Comparison of ENCODE assay signal across 1 cellular context in the genomic region with DNA sequence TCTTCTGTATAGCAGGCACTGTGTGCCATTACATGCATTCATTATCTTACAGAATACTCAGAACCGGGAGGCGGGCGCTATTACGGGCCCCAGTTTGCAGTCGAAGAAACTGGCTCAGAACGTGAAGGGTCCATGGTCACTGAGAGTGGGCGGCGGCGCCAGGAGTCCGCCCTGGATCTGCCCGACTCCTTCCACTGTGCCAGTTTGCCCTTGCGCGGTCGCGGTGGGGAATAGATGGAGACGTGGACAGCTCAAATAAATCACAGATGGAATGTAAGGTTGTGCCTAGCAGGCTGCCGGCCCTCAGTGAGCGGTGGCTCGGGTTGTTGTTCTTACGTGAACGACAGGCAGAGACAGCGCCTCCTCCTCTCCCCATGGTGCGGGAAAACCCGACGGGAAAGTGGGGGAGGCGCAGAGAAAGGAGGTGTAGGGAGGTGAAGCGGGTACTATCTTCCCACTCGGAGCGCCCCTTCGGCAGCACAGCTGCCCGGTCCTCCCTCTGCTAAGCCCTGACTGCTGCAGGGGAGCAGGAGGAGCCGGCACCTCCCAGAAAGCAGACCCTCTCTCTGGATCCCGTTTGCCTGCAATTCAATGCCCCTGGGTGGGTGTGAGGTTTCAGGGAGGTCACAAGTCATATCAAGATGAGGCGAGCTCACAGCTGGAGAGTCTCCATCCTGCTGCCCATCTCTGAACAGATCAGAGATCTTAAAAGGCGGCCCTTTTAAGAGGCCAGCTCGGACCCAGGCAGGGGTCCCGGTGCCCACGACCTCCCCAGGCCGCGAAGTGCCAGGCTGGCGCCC.
TF ChIP-seq lines count a peak whose summit lies in the region.

No MANE protein-coding gene starts in this region.

TF ChIP-seq in K562, 482 proteins besides CTCF, POLR2A, EP300 and RAD21:
- TF ChIP-seq, protein P1, sequence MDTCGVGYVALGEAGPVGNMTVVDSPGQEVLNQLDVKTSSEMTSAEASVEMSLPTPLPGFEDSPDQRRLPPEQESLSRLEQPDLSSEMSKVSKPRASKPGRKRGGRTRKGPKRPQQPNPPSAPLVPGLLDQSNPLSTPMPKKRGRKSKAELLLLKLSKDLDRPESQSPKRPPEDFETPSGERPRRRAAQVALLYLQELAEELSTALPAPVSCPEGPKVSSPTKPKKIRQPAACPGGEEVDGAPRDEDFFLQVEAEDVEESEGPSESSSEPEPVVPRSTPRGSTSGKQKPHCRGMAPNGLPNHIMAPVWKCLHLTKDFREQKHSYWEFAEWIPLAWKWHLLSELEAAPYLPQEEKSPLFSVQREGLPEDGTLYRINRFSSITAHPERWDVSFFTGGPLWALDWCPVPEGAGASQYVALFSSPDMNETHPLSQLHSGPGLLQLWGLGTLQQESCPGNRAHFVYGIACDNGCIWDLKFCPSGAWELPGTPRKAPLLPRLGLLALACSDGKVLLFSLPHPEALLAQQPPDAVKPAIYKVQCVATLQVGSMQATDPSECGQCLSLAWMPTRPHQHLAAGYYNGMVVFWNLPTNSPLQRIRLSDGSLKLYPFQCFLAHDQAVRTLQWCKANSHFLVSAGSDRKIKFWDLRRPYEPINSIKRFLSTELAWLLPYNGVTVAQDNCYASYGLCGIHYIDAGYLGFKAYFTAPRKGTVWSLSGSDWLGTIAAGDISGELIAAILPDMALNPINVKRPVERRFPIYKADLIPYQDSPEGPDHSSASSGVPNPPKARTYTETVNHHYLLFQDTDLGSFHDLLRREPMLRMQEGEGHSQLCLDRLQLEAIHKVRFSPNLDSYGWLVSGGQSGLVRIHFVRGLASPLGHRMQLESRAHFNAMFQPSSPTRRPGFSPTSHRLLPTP (IDR thresholded peaks at IDR 0.05; ENCODE audit: borderline replicate concordance, extremely low read depth, insufficient read length) = no peak
- TF ChIP-seq FOXP1 (CRISPR knock-in tag; IDR thresholded peaks at IDR 0.05) = no peak
- TF ChIP-seq EGR1 (conservative IDR thresholded peaks at IDR 0.05) = 0 out of 2 replicates have a peak, but pooled peaks have one; percentile 2
- TF ChIP-seq KAT7 (CRISPR knock-in tag; IDR thresholded peaks at IDR 0.05; ENCODE audit: borderline replicate concordance) = no peak
- 0 out of 2 replicates have a peak, but pooled peaks have one; percentile 18 for TF ChIP-seq ATF2 (CRISPR knock-in tag; IDR thresholded peaks at IDR 0.05)
